Comparison of ENCODE assay signal across 1 cellular context in genomic region chr10:121804460-121804859, GRCh38.
TF ChIP-seq lines count a peak whose summit lies in the region.

No MANE protein-coding gene starts in this region.

TF ChIP-seq in IMR-90, 13 proteins besides CTCF, POLR2A, EP300 and RAD21 (continued from another document):
- TF ChIP-seq RCOR1 (IDR thresholded peaks at IDR 0.05; ENCODE audit: insufficient replicate concordance, low read length) (no peak), SMC3 (IDR thresholded peaks at IDR 0.05; ENCODE audit: low read depth, low read length) (no peak), MAFK (IDR thresholded peaks at IDR 0.05; ENCODE audit: low read depth, low read length) (no peak), CHD1 (IDR thresholded peaks at IDR 0.05; ENCODE audit: low read depth, low read length) (no peak)
